In the genomic region with DNA sequence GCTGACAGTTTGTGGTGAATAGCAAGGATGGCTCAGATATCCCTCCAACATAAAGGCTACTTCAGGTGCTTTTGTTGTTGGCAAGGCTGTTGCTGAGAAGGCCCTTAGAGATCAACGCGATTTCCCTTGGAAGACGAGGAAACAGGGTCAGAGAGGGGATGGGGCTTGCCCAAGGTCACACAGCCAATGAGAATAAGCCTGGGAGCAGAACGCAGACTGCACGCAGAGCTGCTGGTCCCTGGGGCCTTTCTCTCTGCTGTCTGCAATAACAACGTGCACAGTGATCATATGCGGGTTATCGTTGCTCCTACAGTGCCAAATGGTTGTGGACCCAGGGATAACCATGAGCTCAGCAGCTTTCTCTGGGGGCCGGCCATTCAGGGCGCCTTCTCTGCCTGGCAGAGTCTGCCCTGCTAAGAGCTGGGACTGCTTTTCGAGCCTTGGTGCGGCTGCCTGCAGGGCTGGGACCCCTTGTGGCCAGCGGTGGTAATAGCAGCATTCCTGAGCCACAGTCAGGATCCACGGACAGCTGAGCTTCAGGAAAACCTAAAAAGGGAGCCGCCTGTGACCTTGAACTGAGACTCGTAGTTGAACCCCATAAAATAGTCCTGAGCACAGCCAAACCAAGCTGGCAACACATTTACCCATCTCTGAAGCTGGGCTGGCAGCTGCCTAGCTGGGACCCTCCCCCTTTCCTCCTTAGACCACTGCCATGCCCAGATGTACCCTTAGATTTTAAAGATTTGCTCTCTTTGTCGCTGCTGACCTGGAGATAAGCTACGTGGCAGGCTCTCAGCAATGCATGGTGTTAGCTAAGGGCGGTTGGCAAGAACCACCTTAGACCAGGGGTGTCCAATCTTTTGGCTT, we compare ENCODE assay signal across 8 cellular contexts. TPM values are rescaled to one million over a fixed set of nuclear protein-coding genes. Genes with fewer than 3 reads are reported as not detected.
A peak's percentile ranks its signal among the peaks of the same experiment; 100 is the strongest.
DNase-seq lines count a peak whose midpoint lies in the region; ATAC-seq, FAIRE-seq and TF ChIP-seq lines count a peak whose summit lies in the region.

No MANE protein-coding gene starts in this region.

- 29 to 38% (median 32%) methylated on average over 19 of the region's 19 CpGs for WGBS in small intestine, 3 donors

- TF ChIP-seq CTCF in LNCaP clone FGC (IDR thresholded peaks at IDR 0.05; ENCODE audit: control insufficient read depth, extremely low read depth, insufficient read depth) (peak; percentile 65), brain microvascular endothelial cell (IDR thresholded peaks at IDR 0.05; ENCODE audit: low read depth, low read length, missing control alignments) (peak; percentile 95)

- in situ Hi-C loops in brain microvascular endothelial cell (cut with HindIII; ENCODE audit: low pct_ligation_motif_present, low sequenced_read_pairs): no loop called here

- ATAC-seq in HG03439 (IDR thresholded peaks at IDR 0.05; ENCODE audit: unreplicated experiment): no peak
- no peak for ATAC-seq in HG03460 (IDR thresholded peaks at IDR 0.05; ENCODE audit: unreplicated experiment)

- DNase-seq in GM04503 (ENCODE audit: low read depth) (peak; percentile 6), LNCaP clone FGC (ENCODE audit: low read depth) (peak; percentile 13), T1000 (lab: John Stamatoyannopoulos, UW) (peak; percentile 38), brain microvascular endothelial cell (peak; percentile 74), small intestine (peak; percentile 65)

- H3K27me3 ChIP-seq in brain microvascular endothelial cell (replicated peaks) (no peaks in the 10 kb centered on the region), iPS-15b (ENCODE audit: control insufficient read depth, insufficient read depth, low read length) (no peaks in the 10 kb centered on the region), small intestine (ENCODE audit: control insufficient read depth in 2 of 2, insufficient read depth in 2 of 2, low read length in 2 of 2) (no peaks in the 10 kb centered on the region)

- H3K4me3 ChIP-seq in LNCaP clone FGC (ENCODE audit: low read depth, low read length): no peak overlapping the region
- no peak overlapping the region for H3K4me3 ChIP-seq in brain microvascular endothelial cell (ENCODE audit: low read depth, low read length)
- peak overlapping the region; percentile 37 for H3K4me3 ChIP-seq in iPS-15b (ENCODE audit: low read depth, low read length)
- H3K4me3 ChIP-seq in small intestine (ENCODE audit: low read depth in 1 of 2, low read length in 2 of 2): no peak overlapping the region

- no peak overlapping the region for H3K9ac ChIP-seq in iPS-15b (ENCODE audit: low read depth, low read length)

- H3K4me1 ChIP-seq in iPS-15b (ENCODE audit: control insufficient read depth, insufficient read depth, low read length) (peaks cover 7% of the 10 kb centered on the region), small intestine (ENCODE audit: control insufficient read depth in 2 of 2, insufficient read depth in 1 of 2, low read depth in 1 of 2, low read length in 1 of 2) (no peaks in the 10 kb centered on the region)

- no peak overlapping the region for H3K27ac ChIP-seq in brain microvascular endothelial cell
- H3K27ac ChIP-seq in small intestine (ENCODE audit: low read depth in 1 of 2, low read length in 1 of 2): no peak overlapping the region

- no peak for FAIRE-seq in small intestine (lab: Jason Lieb, UNC)

- no peaks in the 10 kb centered on the region for H3K36me3 ChIP-seq in brain microvascular endothelial cell (replicated peaks)
- H3K36me3 ChIP-seq in iPS-15b (ENCODE audit: control insufficient read depth, insufficient read depth, low read length): no peaks in the 10 kb centered on the region
- H3K36me3 ChIP-seq in small intestine (ENCODE audit: control insufficient read depth in 2 of 2, insufficient read depth in 2 of 2, low read length in 2 of 2): peaks cover 4 to 11% of the 10 kb centered on the region in 2 donors

- H3K9me3 ChIP-seq in iPS-15b (ENCODE audit: control insufficient read depth, insufficient read depth, low read length): no peaks in the 10 kb centered on the region
- no peaks in the 10 kb centered on the region for H3K9me3 ChIP-seq in small intestine (ENCODE audit: control insufficient read depth, low read depth)

RNA-seq across cellular contexts. Expression of a gene that starts 39.8 kb away (rescaled TPM):
- under 1 TPM in 1 of 3 donors, not detected in 2; 0.03 TPM for polyA plus RNA-seq in small intestine

Comparison
In these comparisons a context has a peak if more than half of its experiments do, and no peak if none do; other contexts are left out.
1. DNase-seq: peak in every context shown above with its lines; median percentile 74 in brain microvascular endothelial cell; 65 in small intestine; 38 in T1000; 13 in LNCaP clone FGC; 6 in GM04503.